1 cellular context compared by ENCODE assay signal in genomic region chr4:143399113-143399949, GRCh38.
TF ChIP-seq lines count a peak whose summit lies in the region.

No MANE protein-coding gene starts in this region.

TF ChIP-seq in SK-N-SH, 30 proteins besides CTCF, POLR2A, EP300 and RAD21 (continued from another document):
- TF ChIP-seq NFIC (IDR thresholded peaks at IDR 0.05; ENCODE audit: borderline replicate concordance): no peak
